Comparison of ENCODE assay signal across 1 cellular context in genomic region chr22:28931844-28932561, GRCh38.
A peak's percentile ranks its signal among the peaks of the same experiment; 100 is the strongest.
TF ChIP-seq lines count a peak whose summit lies in the region.

No MANE protein-coding gene starts in this region.

TF ChIP-seq in HepG2, 621 proteins besides CTCF, POLR2A, EP300 and RAD21 (continued from another document and continues in another):
- TF ChIP-seq PRDM4 (CRISPR knock-in tag; IDR thresholded peaks at IDR 0.05; ENCODE audit: borderline replicate concordance), result no peak
- no peak for TF ChIP-seq ZSCAN5A (CRISPR knock-in tag; IDR thresholded peaks at IDR 0.05; ENCODE audit: borderline replicate concordance)
- TF ChIP-seq ZMAT3 (CRISPR knock-in tag; conservative IDR thresholded peaks at IDR 0.05), result no peak
- no peak for TF ChIP-seq YEATS4 (CRISPR knock-in tag; IDR thresholded peaks at IDR 0.05; ENCODE audit: borderline replicate concordance)
- no peak for TF ChIP-seq U2AF1 (optimal IDR thresholded peaks at IDR 0.05; ENCODE audit: low read depth, low read length)
- TF ChIP-seq ZKSCAN8 (CRISPR knock-in tag; IDR thresholded peaks at IDR 0.05; ENCODE audit: borderline replicate concordance), result no peak
- no peak for TF ChIP-seq ZBTB7B (CRISPR knock-in tag; IDR thresholded peaks at IDR 0.05)
- peak; percentile 10; the same call in 1 of the 2 replicates for TF ChIP-seq ZNF652 (CRISPR knock-in tag; IDR thresholded peaks at IDR 0.05; ENCODE audit: borderline replicate concordance, low read depth)
- TF ChIP-seq DZIP1 (CRISPR knock-in tag; IDR thresholded peaks at IDR 0.05), result no peak
- no peak for TF ChIP-seq ZNF619 (CRISPR knock-in tag; IDR thresholded peaks at IDR 0.05)
- no peak for TF ChIP-seq ZXDC (CRISPR knock-in tag; IDR thresholded peaks at IDR 0.05)
- no peak for TF ChIP-seq ETS1 (CRISPR knock-in tag; IDR thresholded peaks at IDR 0.05)
- TF ChIP-seq POGZ (CRISPR knock-in tag; IDR thresholded peaks at IDR 0.05), result no peak
- TF ChIP-seq CSRNP2 (CRISPR knock-in tag; conservative IDR thresholded peaks at IDR 0.05; ENCODE audit: low read depth), result no peak
- TF ChIP-seq ZNF264 (CRISPR knock-in tag; IDR thresholded peaks at IDR 0.05), result no peak
- TF ChIP-seq HCFC1 (IDR thresholded peaks at IDR 0.05; ENCODE audit: low read depth, low read length), result no peak
- TF ChIP-seq FUBP1 (CRISPR knock-in tag; IDR thresholded peaks at IDR 0.05; ENCODE audit: borderline replicate concordance), result no peak
- TF ChIP-seq KMT2A (CRISPR knock-in tag; IDR thresholded peaks at IDR 0.05), result 0 out of 2 replicates have a peak, but pooled peaks have one; percentile 34
- no peak for TF ChIP-seq ZNF740 (CRISPR knock-in tag; IDR thresholded peaks at IDR 0.05)
- no peak for TF ChIP-seq ZNF543 (CRISPR knock-in tag; IDR thresholded peaks at IDR 0.05)
- TF ChIP-seq LBX2 (CRISPR knock-in tag; IDR thresholded peaks at IDR 0.05; ENCODE audit: borderline replicate concordance), result no peak
- no peak; the same call in 1 of the 2 replicates for TF ChIP-seq DPF2 (CRISPR knock-in tag; IDR thresholded peaks at IDR 0.05; ENCODE audit: borderline replicate concordance, low read depth)
- no peak for TF ChIP-seq MYC (CRISPR knock-in tag; IDR thresholded peaks at IDR 0.05; ENCODE audit: borderline replicate concordance)
- TF ChIP-seq PATZ1 (CRISPR knock-in tag; IDR thresholded peaks at IDR 0.05), result 0 out of 2 replicates have a peak, but pooled peaks have one; percentile 32
- TF ChIP-seq ZNF747 (CRISPR knock-in tag; IDR thresholded peaks at IDR 0.05; ENCODE audit: borderline replicate concordance), result no peak
- no peak for TF ChIP-seq ZNF713 (CRISPR knock-in tag; IDR thresholded peaks at IDR 0.05)
- no peak for TF ChIP-seq LRRFIP1 (CRISPR knock-in tag; conservative IDR thresholded peaks at IDR 0.05)
- TF ChIP-seq ZC3H13 (CRISPR knock-in tag; IDR thresholded peaks at IDR 0.05), result no peak
- no peak for TF ChIP-seq EEA1 (CRISPR knock-in tag; IDR thresholded peaks at IDR 0.05; ENCODE audit: borderline replicate concordance)
- no peak for TF ChIP-seq GTF3A (CRISPR knock-in tag; conservative IDR thresholded peaks at IDR 0.05)
- no peak for TF ChIP-seq ZNF280B (CRISPR knock-in tag; IDR thresholded peaks at IDR 0.05; ENCODE audit: borderline replicate concordance)
- TF ChIP-seq STAG1 (CRISPR knock-in tag; IDR thresholded peaks at IDR 0.05), result no peak; the same call in 1 of the 2 replicates
- no peak for TF ChIP-seq HOXA5 (CRISPR knock-in tag; IDR thresholded peaks at IDR 0.05)
